Comparison of ENCODE assay signal across 1 cellular context in genomic region chr4:38868055-38868965, GRCh38.
TF ChIP-seq lines count a peak whose summit lies in the region.

No MANE protein-coding gene starts in this region.

TF ChIP-seq in HepG2, 621 proteins besides CTCF, POLR2A, EP300 and RAD21 (continued from another document and continues in another):
- TF ChIP-seq, protein P1, sequence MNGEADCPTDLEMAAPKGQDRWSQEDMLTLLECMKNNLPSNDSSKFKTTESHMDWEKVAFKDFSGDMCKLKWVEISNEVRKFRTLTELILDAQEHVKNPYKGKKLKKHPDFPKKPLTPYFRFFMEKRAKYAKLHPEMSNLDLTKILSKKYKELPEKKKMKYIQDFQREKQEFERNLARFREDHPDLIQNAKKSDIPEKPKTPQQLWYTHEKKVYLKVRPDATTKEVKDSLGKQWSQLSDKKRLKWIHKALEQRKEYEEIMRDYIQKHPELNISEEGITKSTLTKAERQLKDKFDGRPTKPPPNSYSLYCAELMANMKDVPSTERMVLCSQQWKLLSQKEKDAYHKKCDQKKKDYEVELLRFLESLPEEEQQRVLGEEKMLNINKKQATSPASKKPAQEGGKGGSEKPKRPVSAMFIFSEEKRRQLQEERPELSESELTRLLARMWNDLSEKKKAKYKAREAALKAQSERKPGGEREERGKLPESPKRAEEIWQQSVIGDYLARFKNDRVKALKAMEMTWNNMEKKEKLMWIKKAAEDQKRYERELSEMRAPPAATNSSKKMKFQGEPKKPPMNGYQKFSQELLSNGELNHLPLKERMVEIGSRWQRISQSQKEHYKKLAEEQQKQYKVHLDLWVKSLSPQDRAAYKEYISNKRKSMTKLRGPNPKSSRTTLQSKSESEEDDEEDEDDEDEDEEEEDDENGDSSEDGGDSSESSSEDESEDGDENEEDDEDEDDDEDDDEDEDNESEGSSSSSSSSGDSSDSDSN (CRISPR knock-in tag; IDR thresholded peaks at IDR 0.05), result no peak; the same call in 1 of the 2 replicates
- TF ChIP-seq ZNF354B (CRISPR knock-in tag; IDR thresholded peaks at IDR 0.05), result no peak
- no peak for TF ChIP-seq ZNF18 (CRISPR knock-in tag; IDR thresholded peaks at IDR 0.05; ENCODE audit: insufficient replicate concordance)
- TF ChIP-seq THAP11 (CRISPR knock-in tag; IDR thresholded peaks at IDR 0.05), result peak; percentile 29; the same call in 1 of the 2 replicates
- peak; percentile 31; the same call in 1 of the 2 replicates for TF ChIP-seq MYC (CRISPR knock-in tag; IDR thresholded peaks at IDR 0.05; ENCODE audit: borderline replicate concordance)
- peak; percentile 64; the same call in 1 of the 2 replicates for TF ChIP-seq ARNTL (CRISPR knock-in tag; IDR thresholded peaks at IDR 0.05)
- TF ChIP-seq ELF3 (CRISPR knock-in tag; IDR thresholded peaks at IDR 0.05), result no peak
- TF ChIP-seq FOXM1 (CRISPR knock-in tag; IDR thresholded peaks at IDR 0.05), result no peak
- peak; percentile 47; the same call in 1 of the 2 replicates for TF ChIP-seq ISL2 (CRISPR knock-in tag; IDR thresholded peaks at IDR 0.05)
- TF ChIP-seq PITX1 (CRISPR knock-in tag; IDR thresholded peaks at IDR 0.05), result peak; percentile 28; the same call in 1 of the 2 replicates
- no peak for TF ChIP-seq SATB2 (CRISPR knock-in tag; IDR thresholded peaks at IDR 0.05)
- TF ChIP-seq NFIB (CRISPR knock-in tag; IDR thresholded peaks at IDR 0.05; ENCODE audit: borderline replicate concordance), result no peak
- TF ChIP-seq MXI1 (IDR thresholded peaks at IDR 0.05; ENCODE audit: borderline replicate concordance, low read depth, low read length), result no peak
- TF ChIP-seq CBFB (CRISPR knock-in tag; IDR thresholded peaks at IDR 0.05), result no peak
- no peak for TF ChIP-seq SP2 (CRISPR knock-in tag; IDR thresholded peaks at IDR 0.05)
- TF ChIP-seq NFKB2 (CRISPR knock-in tag; IDR thresholded peaks at IDR 0.05; ENCODE audit: borderline replicate concordance), result 0 out of 2 replicates have a peak, but pooled peaks have one; percentile 65
- TF ChIP-seq PAX8 (CRISPR knock-in tag; IDR thresholded peaks at IDR 0.05; ENCODE audit: borderline replicate concordance), result peak; percentile 85; the same call in 1 of the 2 replicates
- no peak for TF ChIP-seq ZNF275 (CRISPR knock-in tag; IDR thresholded peaks at IDR 0.05; ENCODE audit: borderline replicate concordance)
- no peak; the same call in 1 of the 2 replicates for TF ChIP-seq FOXC1 (CRISPR knock-in tag; IDR thresholded peaks at IDR 0.05; ENCODE audit: borderline replicate concordance)
- no peak for TF ChIP-seq ZNF382 (CRISPR knock-in tag; IDR thresholded peaks at IDR 0.05; ENCODE audit: borderline replicate concordance)
- TF ChIP-seq CC2D1A (CRISPR knock-in tag; IDR thresholded peaks at IDR 0.05), result no peak
- no peak for TF ChIP-seq GLI4 (CRISPR knock-in tag; IDR thresholded peaks at IDR 0.05; ENCODE audit: borderline replicate concordance)
- TF ChIP-seq NAIF1 (CRISPR knock-in tag; IDR thresholded peaks at IDR 0.05; ENCODE audit: borderline replicate concordance), result no peak
- TF ChIP-seq ZNF761 (CRISPR knock-in tag; conservative IDR thresholded peaks at IDR 0.05), result no peak
- peak; percentile 47; the same call in 1 of the 2 replicates for TF ChIP-seq ARID5B (CRISPR knock-in tag; IDR thresholded peaks at IDR 0.05)
- TF ChIP-seq ZNF674 (CRISPR knock-in tag; IDR thresholded peaks at IDR 0.05; ENCODE audit: low read depth), result no peak
- peak; percentile 35; the same call in 1 of the 2 replicates for TF ChIP-seq ZNF609 (CRISPR knock-in tag; IDR thresholded peaks at IDR 0.05; ENCODE audit: borderline replicate concordance)
- TF ChIP-seq EEA1 (CRISPR knock-in tag; IDR thresholded peaks at IDR 0.05; ENCODE audit: borderline replicate concordance), result no peak
- TF ChIP-seq GPN1 (CRISPR knock-in tag; IDR thresholded peaks at IDR 0.05; ENCODE audit: borderline replicate concordance), result no peak
- TF ChIP-seq ZFP36L2 (CRISPR knock-in tag; IDR thresholded peaks at IDR 0.05), result no peak
- TF ChIP-seq, protein P2, sequence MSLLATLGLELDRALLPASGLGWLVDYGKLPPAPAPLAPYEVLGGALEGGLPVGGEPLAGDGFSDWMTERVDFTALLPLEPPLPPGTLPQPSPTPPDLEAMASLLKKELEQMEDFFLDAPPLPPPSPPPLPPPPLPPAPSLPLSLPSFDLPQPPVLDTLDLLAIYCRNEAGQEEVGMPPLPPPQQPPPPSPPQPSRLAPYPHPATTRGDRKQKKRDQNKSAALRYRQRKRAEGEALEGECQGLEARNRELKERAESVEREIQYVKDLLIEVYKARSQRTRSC (CRISPR knock-in tag; IDR thresholded peaks at IDR 0.05; ENCODE audit: low read depth), result no peak
- no peak for TF ChIP-seq ZNF225 (CRISPR knock-in tag; IDR thresholded peaks at IDR 0.05)
- TF ChIP-seq SIN3B (IDR thresholded peaks at IDR 0.05; ENCODE audit: low read length), result no peak
- TF ChIP-seq, protein P3, sequence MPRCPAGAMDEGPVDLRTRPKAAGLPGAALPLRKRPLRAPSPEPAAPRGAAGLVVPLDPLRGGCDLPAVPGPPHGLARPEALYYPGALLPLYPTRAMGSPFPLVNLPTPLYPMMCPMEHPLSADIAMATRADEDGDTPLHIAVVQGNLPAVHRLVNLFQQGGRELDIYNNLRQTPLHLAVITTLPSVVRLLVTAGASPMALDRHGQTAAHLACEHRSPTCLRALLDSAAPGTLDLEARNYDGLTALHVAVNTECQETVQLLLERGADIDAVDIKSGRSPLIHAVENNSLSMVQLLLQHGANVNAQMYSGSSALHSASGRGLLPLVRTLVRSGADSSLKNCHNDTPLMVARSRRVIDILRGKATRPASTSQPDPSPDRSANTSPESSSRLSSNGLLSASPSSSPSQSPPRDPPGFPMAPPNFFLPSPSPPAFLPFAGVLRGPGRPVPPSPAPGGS (CRISPR knock-in tag; IDR thresholded peaks at IDR 0.05), result 0 out of 2 replicates have a peak, but pooled peaks have one; percentile 34
- TF ChIP-seq XBP1 (CRISPR knock-in tag; IDR thresholded peaks at IDR 0.05), result no peak
- no peak for TF ChIP-seq TOE1 (CRISPR knock-in tag; IDR thresholded peaks at IDR 0.05)
- 0 out of 2 replicates have a peak, but pooled peaks have one; percentile 38 for TF ChIP-seq SP5 (CRISPR knock-in tag; IDR thresholded peaks at IDR 0.05; ENCODE audit: borderline replicate concordance, low read depth)
- TF ChIP-seq, protein P4, sequence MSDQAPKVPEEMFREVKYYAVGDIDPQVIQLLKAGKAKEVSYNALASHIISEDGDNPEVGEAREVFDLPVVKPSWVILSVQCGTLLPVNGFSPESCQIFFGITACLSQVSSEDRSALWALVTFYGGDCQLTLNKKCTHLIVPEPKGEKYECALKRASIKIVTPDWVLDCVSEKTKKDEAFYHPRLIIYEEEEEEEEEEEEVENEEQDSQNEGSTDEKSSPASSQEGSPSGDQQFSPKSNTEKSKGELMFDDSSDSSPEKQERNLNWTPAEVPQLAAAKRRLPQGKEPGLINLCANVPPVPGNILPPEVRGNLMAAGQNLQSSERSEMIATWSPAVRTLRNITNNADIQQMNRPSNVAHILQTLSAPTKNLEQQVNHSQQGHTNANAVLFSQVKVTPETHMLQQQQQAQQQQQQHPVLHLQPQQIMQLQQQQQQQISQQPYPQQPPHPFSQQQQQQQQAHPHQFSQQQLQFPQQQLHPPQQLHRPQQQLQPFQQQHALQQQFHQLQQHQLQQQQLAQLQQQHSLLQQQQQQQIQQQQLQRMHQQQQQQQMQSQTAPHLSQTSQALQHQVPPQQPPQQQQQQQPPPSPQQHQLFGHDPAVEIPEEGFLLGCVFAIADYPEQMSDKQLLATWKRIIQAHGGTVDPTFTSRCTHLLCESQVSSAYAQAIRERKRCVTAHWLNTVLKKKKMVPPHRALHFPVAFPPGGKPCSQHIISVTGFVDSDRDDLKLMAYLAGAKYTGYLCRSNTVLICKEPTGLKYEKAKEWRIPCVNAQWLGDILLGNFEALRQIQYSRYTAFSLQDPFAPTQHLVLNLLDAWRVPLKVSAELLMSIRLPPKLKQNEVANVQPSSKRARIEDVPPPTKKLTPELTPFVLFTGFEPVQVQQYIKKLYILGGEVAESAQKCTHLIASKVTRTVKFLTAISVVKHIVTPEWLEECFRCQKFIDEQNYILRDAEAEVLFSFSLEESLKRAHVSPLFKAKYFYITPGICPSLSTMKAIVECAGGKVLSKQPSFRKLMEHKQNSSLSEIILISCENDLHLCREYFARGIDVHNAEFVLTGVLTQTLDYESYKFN (CRISPR knock-in tag; conservative IDR thresholded peaks at IDR 0.05), result peak; percentile 48
- TF ChIP-seq ZNF446 (CRISPR knock-in tag; IDR thresholded peaks at IDR 0.05), result 0 out of 2 replicates have a peak, but pooled peaks have one; percentile 19
- peak; percentile 49; the same call in 1 of the 2 replicates for TF ChIP-seq KDM2A (CRISPR knock-in tag; IDR thresholded peaks at IDR 0.05; ENCODE audit: borderline replicate concordance, low read depth)
